In the genomic region with DNA sequence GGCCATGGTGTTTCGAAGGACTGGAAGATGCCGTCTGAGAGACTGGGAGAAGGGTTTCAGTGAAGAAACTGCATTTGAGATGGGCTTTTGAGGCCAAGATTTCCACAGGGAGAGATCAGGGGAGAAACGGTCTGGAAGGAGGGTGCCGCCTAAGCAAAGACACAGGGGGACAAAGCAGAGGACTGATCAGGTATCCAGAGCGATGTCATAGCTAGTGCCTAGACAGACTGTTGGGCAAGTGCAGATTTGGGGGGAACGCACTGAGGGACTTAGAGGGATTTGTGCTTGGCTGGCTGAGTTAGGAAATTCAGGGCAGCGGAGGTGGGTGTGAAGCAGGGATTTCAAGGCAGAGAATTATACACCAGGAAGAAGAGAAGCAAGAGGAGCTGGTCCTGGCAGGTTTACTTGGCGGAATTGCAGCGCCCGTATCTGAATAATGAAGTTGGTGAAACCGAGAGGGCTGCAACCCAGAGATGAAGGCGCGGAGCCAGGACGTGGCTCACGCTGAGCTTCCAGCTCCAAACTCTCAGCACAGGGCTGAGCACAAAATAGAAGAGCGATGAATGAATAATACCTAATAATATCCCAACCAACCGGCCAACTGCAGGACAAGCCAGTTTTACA, we compare ENCODE assay signal across 11 cellular contexts.
DNase-seq lines count a peak whose midpoint lies in the region; ATAC-seq and TF ChIP-seq lines count a peak whose summit lies in the region.
"Had no signal": no experiment of that assay in that cellular context is flagged by ENCODE, and none has a peak within 500 bp of the region (broad histone marks: within the 10 kb centered on the region; RNA-seq: fewer than 3 reads in every experiment).

No MANE protein-coding gene starts in this region.

- no peaks in the 10 kb centered on the region for H3K9me3 ChIP-seq in iPS-15b (ENCODE audit: control insufficient read depth, insufficient read depth, low read length)
- H3K9me3 ChIP-seq in stomach, result no peaks in the 10 kb centered on the region
- no peaks in the 10 kb centered on the region for H3K9me3 ChIP-seq in CD8-positive, alpha-beta memory T cell (ENCODE audit: low read length)
- H3K9me3 ChIP-seq: HAP-1 had no signal

- in situ Hi-C loops in ACHN (cut with HindIII; ENCODE audit: low pct_ligation_motif_present, low pct_unique_long_range_greater_than_20kb, low sequenced_read_pairs), result no loop called here

- H3K36me3 Mint-ChIP-seq in CD8-positive, alpha-beta memory T cell, result no peaks in the 10 kb centered on the region

- peak overlapping the region in 1 of 5 donors; percentile 15 for H3K27ac ChIP-seq in stomach
- H3K27ac ChIP-seq in CD8-positive, alpha-beta memory T cell (ENCODE audit: low read depth, low read length), result no peak overlapping the region

- WGBS in stomach, 5 donors, result 73 to 84% (median 83%) methylated on average over 17 of the region's 17 CpGs

- TF ChIP-seq POLR2A in stomach (IDR thresholded peaks at IDR 0.05), result no peak

- no peaks in the 10 kb centered on the region for H3K9me3 Mint-ChIP-seq in CD8-positive, alpha-beta memory T cell
- H3K9me3 Mint-ChIP-seq: activated T-cell treated with anti-CD3 and anti-CD28 coated beads, Interleukin-2, amount 50 U/mL, for 4 hours had no signal

- H3K36me3 ChIP-seq in iPS-15b (ENCODE audit: control insufficient read depth, insufficient read depth, low read length) (no peaks in the 10 kb centered on the region), stomach (no peaks in the 10 kb centered on the region)
- no peaks in the 10 kb centered on the region for H3K36me3 ChIP-seq in CD8-positive, alpha-beta memory T cell (ENCODE audit: insufficient read depth, low read length)
- H3K36me3 ChIP-seq: HAP-1 had no signal

- TF ChIP-seq EP300 in stomach (IDR thresholded peaks at IDR 0.05), result no peak

- H3K27me3 ChIP-seq in iPS-15b (ENCODE audit: control insufficient read depth, insufficient read depth, low read length) (peaks cover 2% of the 10 kb centered on the region), stomach (no peaks in the 10 kb centered on the region)
- H3K27me3 ChIP-seq in CD8-positive, alpha-beta memory T cell (ENCODE audit: insufficient read depth, low read length, poor library complexity, severe bottlenecking), result no peaks in the 10 kb centered on the region

- intact Hi-C loops in stomach (cut with DNase I; ENCODE audit: low total_unique reads), result no loop called here

- TF ChIP-seq CTCF in LNCaP clone FGC (IDR thresholded peaks at IDR 0.05; ENCODE audit: control insufficient read depth, extremely low read depth, insufficient read depth) (no peak), stomach (IDR thresholded peaks at IDR 0.05) (no peak)

- no peak overlapping the region for H3K9ac ChIP-seq in iPS-15b (ENCODE audit: low read depth, low read length)

- peak; percentile 40 for DNase-seq in LNCaP clone FGC (ENCODE audit: low read depth)
- DNase-seq in cerebellum (ENCODE audit: low spot score), result peak; percentile 62
- DNase-seq in stomach, result peak; percentile 33
- no peak for DNase-seq in CD8-positive, alpha-beta memory T cell
- DNase-seq in ACHN, result no peak
- DNase-seq: activated T-cell treated with anti-CD3 and anti-CD28 coated beads, Interleukin-2, amount 50 U/mL, for 4 hours; EL had no signal

- peaks cover 3 to 6% of the 10 kb centered on the region in 2 donors for H3K27me3 Mint-ChIP-seq in CD8-positive, alpha-beta memory T cell

- CTCF ChIA-PET in CD8-positive, alpha-beta memory T cell (lab: Charles Lee), result interaction anchor here (1.2 kb wide), 1 partner anchor 106 kb away, joined by 3 read pairs; the partner anchor contains the start of gene MAML3

- H3K4me1 ChIP-seq in iPS-15b (ENCODE audit: control insufficient read depth, insufficient read depth, low read length) (peaks cover 27% of the 10 kb centered on the region), stomach (peaks cover 18 to 45% (median 29%) of the 10 kb centered on the region in 4 donors)
- peaks cover 16% of the 10 kb centered on the region for H3K4me1 ChIP-seq in CD8-positive, alpha-beta memory T cell (ENCODE audit: insufficient read depth, low read length)

- H3K4me3 Mint-ChIP-seq in CD8-positive, alpha-beta memory T cell, result no peak overlapping the region
- H3K4me3 Mint-ChIP-seq: activated T-cell treated with anti-CD3 and anti-CD28 coated beads, Interleukin-2, amount 50 U/mL, for 4 hours had no signal

- H3K4me1 Mint-ChIP-seq in CD8-positive, alpha-beta memory T cell, result peaks cover 15 to 20% (median 18%) of the 10 kb centered on the region in 3 donors

- POLR2A ChIA-PET in CD8-positive, alpha-beta memory T cell (lab: Charles Lee), result no interaction called here

- no peak overlapping the region for H3K4me3 ChIP-seq in LNCaP clone FGC (ENCODE audit: low read depth, low read length)
- peak overlapping the region; percentile 3 for H3K4me3 ChIP-seq in iPS-15b (ENCODE audit: low read depth, low read length)
- H3K4me3 ChIP-seq in stomach, result no peak overlapping the region
- H3K4me3 ChIP-seq in CD8-positive, alpha-beta memory T cell (ENCODE audit: low read length), result no peak overlapping the region
- H3K4me3 ChIP-seq: HAP-1 had no signal

- peak overlapping the region in 1 of 8 donors; percentile 86 for H3K27ac Mint-ChIP-seq in CD8-positive, alpha-beta memory T cell

- no peak for ATAC-seq in HG02763 (IDR thresholded peaks at IDR 0.05; ENCODE audit: unreplicated experiment)
- ATAC-seq in GM18519 (IDR thresholded peaks at IDR 0.05; ENCODE audit: low FRiP score, unreplicated experiment), result no peak
- ATAC-seq: activated T-cell treated with anti-CD3 and anti-CD28 coated beads, Interleukin-2, amount 50 U/mL, for 4 hours had no signal

Comparison
In these comparisons a context has a peak if more than half of its experiments do, and no peak if none do; other contexts are left out.
1. DNase-seq: peak in LNCaP clone FGC (single experiment), cerebellum (single experiment) and stomach (single experiment); none in CD8-positive, alpha-beta memory T cell (0 of 5) and ACHN (single experiment).